Comparison of ENCODE assay signal across 39 cellular contexts in the genomic region with DNA sequence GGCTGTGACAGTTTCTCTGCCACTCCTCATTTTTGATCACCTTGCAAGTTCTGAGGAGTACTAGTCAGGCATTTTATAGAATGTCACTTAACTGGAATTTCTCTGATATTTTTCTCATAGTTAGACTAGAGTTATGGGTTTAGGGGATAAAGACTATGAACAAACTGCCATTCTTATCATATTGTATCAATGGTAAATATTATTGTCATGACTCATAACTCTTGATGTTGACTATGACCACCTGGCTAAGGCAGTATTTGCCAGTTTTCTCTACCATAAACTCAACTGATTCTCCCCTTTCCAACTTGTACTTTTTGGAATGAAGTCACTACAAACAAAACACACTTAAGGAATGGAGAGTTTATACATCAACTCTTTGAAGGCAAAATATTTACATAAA. TPM values are rescaled to one million over a fixed set of nuclear protein-coding genes. Genes with fewer than 3 reads are reported as not detected.
"Had no signal": no experiment of that assay in that cellular context is flagged by ENCODE, and none has a peak within 500 bp of the region (broad histone marks: within the 10 kb centered on the region; RNA-seq: fewer than 3 reads in every experiment).

No MANE protein-coding gene starts in this region.

- DNase-seq: cortex of kidney; effector CD8-positive, alpha-beta T cell; endodermal cell; foreskin fibroblast; heart left ventricle; left cardiac atrium; left lung; mesendoderm; midbrain; naive thymus-derived CD8-positive, alpha-beta T cell; nephron progenitor cell; nucleus accumbens; ovary; posterior cingulate gyrus; psoas muscle; right cardiac atrium; sigmoid colon; stimulated activated CD4-positive, alpha-beta T cell treated with anti-CD3 and anti-CD28 coated beads, Interleukin-2, amount 100 ng/mL, for 24 hours; stimulated activated CD4-positive, alpha-beta T cell treated with anti-CD3 and anti-CD28 coated beads, Interleukin-4, amount 100 ng/mL, for 24 hours; stimulated activated naive CD4-positive, alpha-beta T cell treated with Interleukin-2 at 50 U/mL for 16 hours; stomach; thyroid gland; trophoblast cell had no signal

- H3K9me3 ChIP-seq: gastroesophageal sphincter, heart left ventricle, left lung, ovary, psoas muscle, sigmoid colon, stomach, thyroid gland had no signal

- H2AFZ ChIP-seq: hepatocyte had no signal

- H3K36me3 ChIP-seq: gastroesophageal sphincter, heart left ventricle, left lung, ovary, sigmoid colon, stomach, thyroid gland had no signal

- H3K27me3 ChIP-seq: gastroesophageal sphincter, heart left ventricle, hepatocyte, left lung, ovary, sigmoid colon, stomach, thyroid gland had no signal

- H3K27ac ChIP-seq: epithelial cell of prostate, gastroesophageal sphincter, heart left ventricle, hepatocyte, left lung, ovary, psoas muscle, sigmoid colon, stomach, thyroid gland had no signal

- ATAC-seq: esophagus mucosa; gastroesophageal sphincter; heart left ventricle; left cardiac atrium; left lung; naive thymus-derived CD8-positive, alpha-beta T cell; psoas muscle; right cardiac atrium; stimulated activated effector memory CD8-positive, alpha-beta T cell treated with anti-CD3 and anti-CD28 coated beads, Interleukin-12 subunit alpha, Interleukin-12 subunit beta, amount 100 ng/mL, for 72 hours had no signal

- H3K4me3 ChIP-seq: gastroesophageal sphincter, heart left ventricle, hepatocyte, left lung, ovary, psoas muscle, sigmoid colon, stomach, thyroid gland had no signal

- FAIRE-seq: islet of Langerhans had no signal

- H3K79me2 ChIP-seq: hepatocyte had no signal

- H3K4me2 ChIP-seq: hepatocyte had no signal

- H3K4me1 ChIP-seq: gastroesophageal sphincter, heart left ventricle, left lung, psoas muscle, sigmoid colon, stomach, thyroid gland had no signal

RNA-seq across cellular contexts. Expression of a gene that starts 22.7 kb away (rescaled TPM):
- total RNA-seq: dermis microvascular lymphatic vessel endothelial cell; endodermal cell; esophagus mucosa; gastroesophageal sphincter; heart left ventricle; hepatocyte; kidney epithelial cell; left cardiac atrium; left lung; lower leg skin; lung microvascular endothelial cell; myocyte; naive thymus-derived CD8-positive, alpha-beta T cell; ovary; psoas muscle; renal cortical epithelial cell; right cardiac atrium; sigmoid colon; skeletal muscle tissue; stomach; subcutaneous adipose tissue; temporal lobe; thyroid gland; urinary bladder had no signal
- polyA plus RNA-seq: heart left ventricle; hepatocyte; naive thymus-derived CD8-positive, alpha-beta T cell; ovary; psoas muscle; right cardiac atrium; sigmoid colon; stomach; urinary bladder had no signal

RNA-seq across cellular contexts. Expression of a gene that starts 49.8 kb away (rescaled TPM):
- total RNA-seq: dermis microvascular lymphatic vessel endothelial cell; endodermal cell; esophagus mucosa; gastroesophageal sphincter; heart left ventricle; hepatocyte; kidney epithelial cell; left cardiac atrium; left lung; lower leg skin; lung microvascular endothelial cell; myocyte; naive thymus-derived CD8-positive, alpha-beta T cell; ovary; psoas muscle; renal cortical epithelial cell; right cardiac atrium; sigmoid colon; skeletal muscle tissue; stomach; subcutaneous adipose tissue; temporal lobe; thyroid gland; urinary bladder had no signal
- polyA plus RNA-seq: heart left ventricle; hepatocyte; naive thymus-derived CD8-positive, alpha-beta T cell; ovary; psoas muscle; right cardiac atrium; sigmoid colon; stomach; urinary bladder had no signal

RNA-seq across cellular contexts. Expression of a gene that starts 57.2 kb away (rescaled TPM):
- total RNA-seq: dermis microvascular lymphatic vessel endothelial cell; endodermal cell; esophagus mucosa; gastroesophageal sphincter; heart left ventricle; hepatocyte; kidney epithelial cell; left cardiac atrium; left lung; lower leg skin; lung microvascular endothelial cell; myocyte; naive thymus-derived CD8-positive, alpha-beta T cell; ovary; psoas muscle; renal cortical epithelial cell; right cardiac atrium; sigmoid colon; skeletal muscle tissue; stomach; subcutaneous adipose tissue; temporal lobe; thyroid gland; urinary bladder had no signal
- polyA plus RNA-seq: heart left ventricle; hepatocyte; naive thymus-derived CD8-positive, alpha-beta T cell; ovary; psoas muscle; right cardiac atrium; sigmoid colon; stomach; urinary bladder had no signal
